Comparison of ENCODE assay signal across 23 cellular contexts in genomic region chr15:26472661-26473060, GRCh38.
"Had no signal": no experiment of that assay in that cellular context is flagged by ENCODE, and none has a peak within 500 bp of the region (broad histone marks: within the 10 kb centered on the region; RNA-seq: fewer than 3 reads in every experiment).

No MANE protein-coding gene starts in this region.

- H3K27me3 ChIP-seq: colonic mucosa, esophagus squamous epithelium, gastrocnemius medialis, heart left ventricle, hepatocyte, left lung had no signal

- H3K4me1 ChIP-seq: colonic mucosa, esophagus squamous epithelium, gastrocnemius medialis, left lung, lower lobe of right lung had no signal

- H3K27me3 Mint-ChIP-seq: dendritic cell treated with granulocyte-macrophage colony-stimulating factor and Interleukin-4, amounts not matched to agents 40 ng/mL and 50 ng/mL, for 4 days; effector memory CD8-positive, alpha-beta T cell had no signal

- ATAC-seq: effector memory CD8-positive, alpha-beta T cell; esophagus mucosa; gastrocnemius medialis; heart left ventricle; left cardiac atrium; left lung; left ventricle myocardium superior; lower lobe of right lung had no signal

- H3K36me3 Mint-ChIP-seq: immature natural killer cell, mesothelial cell of epicardium had no signal

- H2AFZ ChIP-seq: hepatocyte had no signal

- H3K9me3 ChIP-seq: colonic mucosa, gastrocnemius medialis had no signal

- H3K79me2 ChIP-seq: hepatocyte had no signal

- H3K4me2 ChIP-seq: hepatocyte had no signal

- H3K27ac Mint-ChIP-seq: dendritic cell treated with granulocyte-macrophage colony-stimulating factor and Interleukin-4, amounts not matched to agents 40 ng/mL and 50 ng/mL, for 4 days; effector memory CD8-positive, alpha-beta T cell; endodermal cell; immature natural killer cell; mesothelial cell of epicardium had no signal

- H3K4me3 ChIP-seq: colonic mucosa, esophagus squamous epithelium, gastrocnemius medialis, heart left ventricle, hepatocyte, left lung, lower lobe of right lung had no signal

- H3K4me3 Mint-ChIP-seq: dendritic cell treated with granulocyte-macrophage colony-stimulating factor and Interleukin-4, amounts not matched to agents 40 ng/mL and 50 ng/mL, for 4 days; effector memory CD8-positive, alpha-beta T cell; endodermal cell; immature natural killer cell; mesothelial cell of epicardium had no signal

- H3K36me3 ChIP-seq: colonic mucosa, esophagus squamous epithelium, gastrocnemius medialis, heart left ventricle, left lung, lower lobe of right lung had no signal

- DNase-seq: colonic mucosa; cortex of kidney; effector CD8-positive, alpha-beta T cell; effector memory CD8-positive, alpha-beta T cell; endodermal cell; erythroblast; esophagus squamous epithelium; foreskin fibroblast; foreskin melanocyte; gastrocnemius medialis; heart left ventricle; hypothalamus; immature natural killer cell; left cardiac atrium; left lung; left ventricle myocardium superior; lower lobe of right lung; mesenchymal stem cell had no signal

- H3K4me1 Mint-ChIP-seq: immature natural killer cell, mesothelial cell of epicardium had no signal

- H3K27ac ChIP-seq: colonic mucosa, epithelial cell of prostate, esophagus squamous epithelium, gastrocnemius medialis, heart left ventricle, hepatocyte, left lung, lower lobe of right lung had no signal
